Comparison of ENCODE assay signal across 1 cellular context in the genomic region with DNA sequence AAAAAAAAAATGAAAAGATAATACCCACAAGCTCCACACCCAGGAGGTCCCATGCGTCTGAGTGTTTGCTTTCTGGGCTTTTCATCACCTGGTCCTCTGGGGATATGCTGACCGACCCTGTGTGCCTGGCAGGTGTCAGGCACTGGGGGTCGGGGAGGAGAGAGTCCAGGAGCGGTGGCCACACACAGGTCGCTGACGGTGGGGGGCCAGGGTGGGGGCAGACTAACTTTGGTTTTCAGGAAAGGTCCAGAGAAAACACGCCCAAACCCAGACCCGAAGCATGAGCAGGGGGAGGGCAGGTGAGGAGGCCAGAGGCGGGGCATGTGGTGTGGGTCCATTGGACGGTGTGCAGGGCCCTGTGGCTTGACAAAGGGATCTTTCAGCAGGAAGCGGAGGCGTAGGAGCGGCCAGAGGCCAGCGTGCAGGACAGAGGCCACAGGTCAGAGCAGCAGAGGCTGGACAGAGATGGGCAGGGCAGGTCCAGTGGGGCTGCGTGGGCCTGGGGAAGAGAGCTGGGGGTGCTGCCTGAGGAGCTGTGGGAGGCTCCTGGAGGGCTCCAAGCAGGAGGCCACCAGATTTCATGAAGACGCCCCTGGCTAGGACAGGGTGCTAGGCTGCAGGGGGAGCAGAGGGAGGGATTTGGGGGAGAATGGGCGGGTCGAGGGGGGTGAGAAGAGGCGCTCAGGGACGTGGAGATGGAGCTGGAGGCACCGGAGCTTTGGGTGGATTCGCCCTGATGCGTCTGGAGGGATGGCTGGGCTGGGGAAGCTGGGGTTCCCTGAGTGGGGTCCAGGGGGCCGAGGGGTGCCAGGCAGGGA.
TF ChIP-seq lines count a peak whose summit lies in the region.

No MANE protein-coding gene starts in this region.

TF ChIP-seq in HepG2, 621 proteins besides CTCF, POLR2A, EP300 and RAD21 (continued from another document and continues in another):
- TF ChIP-seq, protein P1, sequence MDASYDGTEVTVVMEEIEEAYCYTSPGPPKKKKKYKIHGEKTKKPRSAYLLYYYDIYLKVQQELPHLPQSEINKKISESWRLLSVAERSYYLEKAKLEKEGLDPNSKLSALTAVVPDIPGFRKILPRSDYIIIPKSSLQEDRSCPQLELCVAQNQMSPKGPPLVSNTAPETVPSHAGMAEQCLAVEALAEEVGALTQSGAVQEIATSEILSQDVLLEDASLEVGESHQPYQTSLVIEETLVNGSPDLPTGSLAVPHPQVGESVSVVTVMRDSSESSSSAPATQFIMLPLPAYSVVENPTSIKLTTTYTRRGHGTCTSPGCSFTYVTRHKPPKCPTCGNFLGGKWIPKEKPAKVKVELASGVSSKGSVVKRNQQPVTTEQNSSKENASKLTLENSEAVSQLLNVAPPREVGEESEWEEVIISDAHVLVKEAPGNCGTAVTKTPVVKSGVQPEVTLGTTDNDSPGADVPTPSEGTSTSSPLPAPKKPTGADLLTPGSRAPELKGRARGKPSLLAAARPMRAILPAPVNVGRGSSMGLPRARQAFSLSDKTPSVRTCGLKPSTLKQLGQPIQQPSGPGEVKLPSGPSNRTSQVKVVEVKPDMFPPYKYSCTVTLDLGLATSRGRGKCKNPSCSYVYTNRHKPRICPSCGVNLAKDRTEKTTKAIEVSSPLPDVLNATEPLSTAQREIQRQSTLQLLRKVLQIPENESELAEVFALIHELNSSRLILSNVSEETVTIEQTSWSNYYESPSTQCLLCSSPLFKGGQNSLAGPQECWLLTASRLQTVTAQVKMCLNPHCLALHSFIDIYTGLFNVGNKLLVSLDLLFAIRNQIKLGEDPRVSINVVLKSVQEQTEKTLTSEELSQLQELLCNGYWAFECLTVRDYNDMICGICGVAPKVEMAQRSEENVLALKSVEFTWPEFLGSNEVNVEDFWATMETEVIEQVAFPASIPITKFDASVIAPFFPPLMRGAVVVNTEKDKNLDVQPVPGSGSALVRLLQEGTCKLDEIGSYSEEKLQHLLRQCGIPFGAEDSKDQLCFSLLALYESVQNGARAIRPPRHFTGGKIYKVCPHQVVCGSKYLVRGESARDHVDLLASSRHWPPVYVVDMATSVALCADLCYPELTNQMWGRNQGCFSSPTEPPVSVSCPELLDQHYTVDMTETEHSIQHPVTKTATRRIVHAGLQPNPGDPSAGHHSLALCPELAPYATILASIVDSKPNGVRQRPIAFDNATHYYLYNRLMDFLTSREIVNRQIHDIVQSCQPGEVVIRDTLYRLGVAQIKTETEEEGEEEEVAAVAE (CRISPR knock-in tag; IDR thresholded peaks at IDR 0.05; ENCODE audit: borderline replicate concordance), result no peak
- TF ChIP-seq HNF4G (IDR thresholded peaks at IDR 0.05; ENCODE audit: borderline replicate concordance, low read depth, low read length), result peak; percentile 68; the same call in 1 of the 2 replicates
- peak; percentile 78; the same call in 1 of the 2 replicates for TF ChIP-seq HNF4G (CRISPR knock-in tag; IDR thresholded peaks at IDR 0.05; ENCODE audit: borderline replicate concordance, low read depth)
- no peak for TF ChIP-seq KAT2B (IDR thresholded peaks at IDR 0.05; ENCODE audit: borderline replicate concordance, low read depth, low read length)
- no peak; the same call in 1 of the 2 replicates for TF ChIP-seq MEIS1 (CRISPR knock-in tag; IDR thresholded peaks at IDR 0.05; ENCODE audit: borderline replicate concordance)
- no peak for TF ChIP-seq ZNF644 (CRISPR knock-in tag; IDR thresholded peaks at IDR 0.05; ENCODE audit: low read depth)
- TF ChIP-seq, protein P2, sequence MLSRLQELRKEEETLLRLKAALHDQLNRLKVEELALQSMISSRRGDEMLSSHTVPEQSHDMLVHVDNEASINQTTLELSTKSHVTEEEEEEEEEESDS (CRISPR knock-in tag; IDR thresholded peaks at IDR 0.05; ENCODE audit: borderline replicate concordance), result no peak
- TF ChIP-seq HOXA7 (CRISPR knock-in tag; IDR thresholded peaks at IDR 0.05), result no peak
- peak; percentile 93 for TF ChIP-seq HDAC1 (CRISPR knock-in tag; IDR thresholded peaks at IDR 0.05)
- TF ChIP-seq ZNF672 (CRISPR knock-in tag; IDR thresholded peaks at IDR 0.05), result no peak
- TF ChIP-seq PHF20 (CRISPR knock-in tag; IDR thresholded peaks at IDR 0.05), result 0 out of 2 replicates have a peak, but pooled peaks have one; percentile 46
- no peak for TF ChIP-seq JARID2 (CRISPR knock-in tag; IDR thresholded peaks at IDR 0.05; ENCODE audit: insufficient replicate concordance)
- TF ChIP-seq RFX3 (CRISPR knock-in tag; IDR thresholded peaks at IDR 0.05), result no peak
- no peak for TF ChIP-seq SP140L (CRISPR knock-in tag; IDR thresholded peaks at IDR 0.05; ENCODE audit: borderline replicate concordance)
- TF ChIP-seq SP4 (CRISPR knock-in tag; IDR thresholded peaks at IDR 0.05), result peak; percentile 66; the same call in 1 of the 2 replicates
- no peak for TF ChIP-seq ZNF552 (CRISPR knock-in tag; IDR thresholded peaks at IDR 0.05; ENCODE audit: borderline replicate concordance)
- TF ChIP-seq CHD2 (IDR thresholded peaks at IDR 0.05; ENCODE audit: low read depth, low read length), result no peak
- TF ChIP-seq STAG1 (CRISPR knock-in tag; IDR thresholded peaks at IDR 0.05), result no peak
- TF ChIP-seq ZNF737 (CRISPR knock-in tag; IDR thresholded peaks at IDR 0.05; ENCODE audit: borderline replicate concordance), result no peak
- TF ChIP-seq, protein P3, sequence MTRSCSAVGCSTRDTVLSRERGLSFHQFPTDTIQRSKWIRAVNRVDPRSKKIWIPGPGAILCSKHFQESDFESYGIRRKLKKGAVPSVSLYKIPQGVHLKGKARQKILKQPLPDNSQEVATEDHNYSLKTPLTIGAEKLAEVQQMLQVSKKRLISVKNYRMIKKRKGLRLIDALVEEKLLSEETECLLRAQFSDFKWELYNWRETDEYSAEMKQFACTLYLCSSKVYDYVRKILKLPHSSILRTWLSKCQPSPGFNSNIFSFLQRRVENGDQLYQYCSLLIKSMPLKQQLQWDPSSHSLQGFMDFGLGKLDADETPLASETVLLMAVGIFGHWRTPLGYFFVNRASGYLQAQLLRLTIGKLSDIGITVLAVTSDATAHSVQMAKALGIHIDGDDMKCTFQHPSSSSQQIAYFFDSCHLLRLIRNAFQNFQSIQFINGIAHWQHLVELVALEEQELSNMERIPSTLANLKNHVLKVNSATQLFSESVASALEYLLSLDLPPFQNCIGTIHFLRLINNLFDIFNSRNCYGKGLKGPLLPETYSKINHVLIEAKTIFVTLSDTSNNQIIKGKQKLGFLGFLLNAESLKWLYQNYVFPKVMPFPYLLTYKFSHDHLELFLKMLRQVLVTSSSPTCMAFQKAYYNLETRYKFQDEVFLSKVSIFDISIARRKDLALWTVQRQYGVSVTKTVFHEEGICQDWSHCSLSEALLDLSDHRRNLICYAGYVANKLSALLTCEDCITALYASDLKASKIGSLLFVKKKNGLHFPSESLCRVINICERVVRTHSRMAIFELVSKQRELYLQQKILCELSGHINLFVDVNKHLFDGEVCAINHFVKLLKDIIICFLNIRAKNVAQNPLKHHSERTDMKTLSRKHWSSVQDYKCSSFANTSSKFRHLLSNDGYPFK (CRISPR knock-in tag; IDR thresholded peaks at IDR 0.05; ENCODE audit: borderline replicate concordance), result no peak
- TF ChIP-seq, protein P4, sequence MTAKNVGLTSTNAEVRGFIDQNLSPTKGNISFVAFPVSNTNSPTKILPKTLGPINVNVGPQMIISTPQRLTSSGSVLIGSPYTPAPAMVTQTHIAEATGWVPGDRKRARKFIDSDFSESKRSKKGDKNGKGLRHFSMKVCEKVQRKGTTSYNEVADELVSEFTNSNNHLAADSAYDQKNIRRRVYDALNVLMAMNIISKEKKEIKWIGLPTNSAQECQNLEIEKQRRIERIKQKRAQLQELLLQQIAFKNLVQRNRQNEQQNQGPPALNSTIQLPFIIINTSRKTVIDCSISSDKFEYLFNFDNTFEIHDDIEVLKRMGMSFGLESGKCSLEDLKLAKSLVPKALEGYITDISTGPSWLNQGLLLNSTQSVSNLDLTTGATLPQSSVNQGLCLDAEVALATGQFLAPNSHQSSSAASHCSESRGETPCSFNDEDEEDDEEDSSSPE (CRISPR knock-in tag; IDR thresholded peaks at IDR 0.05), result no peak
- TF ChIP-seq ZNF619 (CRISPR knock-in tag; IDR thresholded peaks at IDR 0.05), result 0 out of 2 replicates have a peak, but pooled peaks have one; percentile 48
- TF ChIP-seq ZNF598 (CRISPR knock-in tag; IDR thresholded peaks at IDR 0.05; ENCODE audit: borderline replicate concordance), result peak; percentile 42; the same call in 1 of the 2 replicates
- 0 out of 2 replicates have a peak, but pooled peaks have one; percentile 23 for TF ChIP-seq NFYB (CRISPR knock-in tag; IDR thresholded peaks at IDR 0.05)
- TF ChIP-seq SAFB2 (CRISPR knock-in tag; IDR thresholded peaks at IDR 0.05; ENCODE audit: borderline replicate concordance, low read depth), result no peak; the same call in 1 of the 2 replicates
- TF ChIP-seq SALL2 (CRISPR knock-in tag; IDR thresholded peaks at IDR 0.05), result 0 out of 2 replicates have a peak, but pooled peaks have one; percentile 53
- TF ChIP-seq, protein P5, sequence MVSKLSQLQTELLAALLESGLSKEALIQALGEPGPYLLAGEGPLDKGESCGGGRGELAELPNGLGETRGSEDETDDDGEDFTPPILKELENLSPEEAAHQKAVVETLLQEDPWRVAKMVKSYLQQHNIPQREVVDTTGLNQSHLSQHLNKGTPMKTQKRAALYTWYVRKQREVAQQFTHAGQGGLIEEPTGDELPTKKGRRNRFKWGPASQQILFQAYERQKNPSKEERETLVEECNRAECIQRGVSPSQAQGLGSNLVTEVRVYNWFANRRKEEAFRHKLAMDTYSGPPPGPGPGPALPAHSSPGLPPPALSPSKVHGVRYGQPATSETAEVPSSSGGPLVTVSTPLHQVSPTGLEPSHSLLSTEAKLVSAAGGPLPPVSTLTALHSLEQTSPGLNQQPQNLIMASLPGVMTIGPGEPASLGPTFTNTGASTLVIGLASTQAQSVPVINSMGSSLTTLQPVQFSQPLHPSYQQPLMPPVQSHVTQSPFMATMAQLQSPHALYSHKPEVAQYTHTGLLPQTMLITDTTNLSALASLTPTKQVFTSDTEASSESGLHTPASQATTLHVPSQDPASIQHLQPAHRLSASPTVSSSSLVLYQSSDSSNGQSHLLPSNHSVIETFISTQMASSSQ (IDR thresholded peaks at IDR 0.05; ENCODE audit: low read depth), result 0 out of 2 replicates have a peak, but pooled peaks have one; percentile 29
- TF ChIP-seq, protein P5 (CRISPR knock-in tag; IDR thresholded peaks at IDR 0.05; ENCODE audit: borderline replicate concordance), result peak; percentile 39; the same call in 1 of the 2 replicates
- TF ChIP-seq, protein P6, sequence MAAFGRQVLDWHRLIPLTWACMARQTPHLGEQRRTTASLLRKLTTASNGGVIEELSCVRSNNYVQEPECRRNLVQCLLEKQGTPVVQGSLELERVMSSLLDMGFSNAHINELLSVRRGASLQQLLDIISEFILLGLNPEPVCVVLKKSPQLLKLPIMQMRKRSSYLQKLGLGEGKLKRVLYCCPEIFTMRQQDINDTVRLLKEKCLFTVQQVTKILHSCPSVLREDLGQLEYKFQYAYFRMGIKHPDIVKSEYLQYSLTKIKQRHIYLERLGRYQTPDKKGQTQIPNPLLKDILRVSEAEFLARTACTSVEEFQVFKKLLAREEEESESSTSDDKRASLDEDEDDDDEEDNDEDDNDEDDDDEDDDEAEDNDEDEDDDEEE (CRISPR knock-in tag; IDR thresholded peaks at IDR 0.05), result no peak; the same call in 1 of the 2 replicates
- TF ChIP-seq, protein P7, sequence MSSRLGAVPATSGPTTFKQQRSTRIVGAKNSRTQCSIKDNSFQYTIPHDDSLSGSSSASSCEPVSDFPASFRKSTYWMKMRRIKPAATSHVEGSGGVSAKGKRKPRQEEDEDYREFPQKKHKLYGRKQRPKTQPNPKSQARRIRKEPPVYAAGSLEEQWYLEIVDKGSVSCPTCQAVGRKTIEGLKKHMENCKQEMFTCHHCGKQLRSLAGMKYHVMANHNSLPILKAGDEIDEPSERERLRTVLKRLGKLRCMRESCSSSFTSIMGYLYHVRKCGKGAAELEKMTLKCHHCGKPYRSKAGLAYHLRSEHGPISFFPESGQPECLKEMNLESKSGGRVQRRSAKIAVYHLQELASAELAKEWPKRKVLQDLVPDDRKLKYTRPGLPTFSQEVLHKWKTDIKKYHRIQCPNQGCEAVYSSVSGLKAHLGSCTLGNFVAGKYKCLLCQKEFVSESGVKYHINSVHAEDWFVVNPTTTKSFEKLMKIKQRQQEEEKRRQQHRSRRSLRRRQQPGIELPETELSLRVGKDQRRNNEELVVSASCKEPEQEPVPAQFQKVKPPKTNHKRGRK (CRISPR knock-in tag; IDR thresholded peaks at IDR 0.05), result no peak
- peak; percentile 54; the same call in 1 of the 2 replicates for TF ChIP-seq YEATS4 (CRISPR knock-in tag; IDR thresholded peaks at IDR 0.05; ENCODE audit: borderline replicate concordance)
- TF ChIP-seq, protein P8, sequence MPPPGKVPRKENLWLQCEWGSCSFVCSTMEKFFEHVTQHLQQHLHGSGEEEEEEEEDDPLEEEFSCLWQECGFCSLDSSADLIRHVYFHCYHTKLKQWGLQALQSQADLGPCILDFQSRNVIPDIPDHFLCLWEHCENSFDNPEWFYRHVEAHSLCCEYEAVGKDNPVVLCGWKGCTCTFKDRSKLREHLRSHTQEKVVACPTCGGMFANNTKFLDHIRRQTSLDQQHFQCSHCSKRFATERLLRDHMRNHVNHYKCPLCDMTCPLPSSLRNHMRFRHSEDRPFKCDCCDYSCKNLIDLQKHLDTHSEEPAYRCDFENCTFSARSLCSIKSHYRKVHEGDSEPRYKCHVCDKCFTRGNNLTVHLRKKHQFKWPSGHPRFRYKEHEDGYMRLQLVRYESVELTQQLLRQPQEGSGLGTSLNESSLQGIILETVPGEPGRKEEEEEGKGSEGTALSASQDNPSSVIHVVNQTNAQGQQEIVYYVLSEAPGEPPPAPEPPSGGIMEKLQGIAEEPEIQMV (CRISPR knock-in tag; IDR thresholded peaks at IDR 0.05; ENCODE audit: low read depth), result no peak; the same call in 1 of the 2 replicates
- no peak for TF ChIP-seq NFIC (IDR thresholded peaks at IDR 0.05; ENCODE audit: low read length)
- TF ChIP-seq TBL1XR1 (IDR thresholded peaks at IDR 0.05; ENCODE audit: borderline replicate concordance, low read length, partially characterized antibody), result no peak
- peak; percentile 53; the same call in 1 of the 2 replicates for TF ChIP-seq ELF1 (CRISPR knock-in tag; IDR thresholded peaks at IDR 0.05)
- TF ChIP-seq ZKSCAN5 (CRISPR knock-in tag; IDR thresholded peaks at IDR 0.05), result no peak
- no peak for TF ChIP-seq ZNF816 (CRISPR knock-in tag; IDR thresholded peaks at IDR 0.05; ENCODE audit: borderline replicate concordance)
- no peak; the same call in 1 of the 2 replicates for TF ChIP-seq ZNF205 (CRISPR knock-in tag; IDR thresholded peaks at IDR 0.05)
- TF ChIP-seq, protein P9, sequence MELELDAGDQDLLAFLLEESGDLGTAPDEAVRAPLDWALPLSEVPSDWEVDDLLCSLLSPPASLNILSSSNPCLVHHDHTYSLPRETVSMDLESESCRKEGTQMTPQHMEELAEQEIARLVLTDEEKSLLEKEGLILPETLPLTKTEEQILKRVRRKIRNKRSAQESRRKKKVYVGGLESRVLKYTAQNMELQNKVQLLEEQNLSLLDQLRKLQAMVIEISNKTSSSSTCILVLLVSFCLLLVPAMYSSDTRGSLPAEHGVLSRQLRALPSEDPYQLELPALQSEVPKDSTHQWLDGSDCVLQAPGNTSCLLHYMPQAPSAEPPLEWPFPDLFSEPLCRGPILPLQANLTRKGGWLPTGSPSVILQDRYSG (CRISPR knock-in tag; IDR thresholded peaks at IDR 0.05), result no peak
